15 cellular contexts compared by ENCODE assay signal in the genomic region with DNA sequence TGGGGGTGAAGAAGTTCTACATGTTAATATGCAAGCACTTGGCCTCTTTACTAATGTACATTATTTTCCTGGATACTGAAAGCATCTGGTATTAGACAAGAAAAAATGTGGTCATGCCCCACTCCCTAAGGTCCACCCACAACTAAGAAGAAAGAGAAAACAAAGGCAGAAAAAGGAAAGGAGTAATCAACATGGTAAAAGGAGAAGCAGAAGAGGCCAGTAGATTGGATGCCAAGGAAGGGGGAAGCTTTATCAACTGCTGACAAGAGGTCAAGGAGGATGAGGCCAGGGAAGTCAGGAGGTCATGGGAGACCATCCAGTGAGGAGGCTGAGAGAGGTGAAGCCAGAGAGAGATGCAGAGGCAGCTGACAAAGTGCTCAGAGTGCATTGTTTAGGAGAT.
A peak's percentile ranks its signal among the peaks of the same experiment; 100 is the strongest.
DNase-seq lines count a peak whose midpoint lies in the region; ATAC-seq, FAIRE-seq and TF ChIP-seq lines count a peak whose summit lies in the region.
"Had no signal": no experiment of that assay in that cellular context is flagged by ENCODE, and none has a peak within 500 bp of the region (broad histone marks: within the 10 kb centered on the region; RNA-seq: fewer than 3 reads in every experiment).

No MANE protein-coding gene starts in this region.

- peak overlapping the region; percentile 43 to 67 (median 57) for H3K4me2 ChIP-seq in BLaER1 treated with 17β-estradiol and CSF1 and Interleukin-3, amounts not matched to agents 10 nM and 100 nM

- no peak overlapping the region for H3K4me3 Mint-ChIP-seq in nephron progenitor cell
- H3K4me3 Mint-ChIP-seq: activated T-helper 17 cell treated with anti-CD3 and anti-CD28 coated beads, Interleukin-2, amount 50 U/mL, for 72 hours; CD8-positive, alpha-beta memory T cell had no signal

- H3K4me3 ChIP-seq in BLaER1 treated with 17β-estradiol and CSF1 and Interleukin-3, amounts not matched to agents 10 nM and 100 nM = no peak overlapping the region
- H3K4me3 ChIP-seq in adipocyte (ENCODE audit: low read length) = no peak overlapping the region
- H3K4me3 ChIP-seq: vagina had no signal

- peak overlapping the region in 6 of 11 experiments; percentile 6 to 48 (median 32); a peak in 6 of 22 replicates for H3K9ac ChIP-seq in BLaER1 treated with 17β-estradiol and CSF1 and Interleukin-3, amounts not matched to agents 10 nM and 100 nM
- no peak overlapping the region for H3K9ac ChIP-seq in adipocyte (ENCODE audit: low read length)

- peaks cover 45 to 82% (median 60%) of the 10 kb centered on the region in 10 experiments for H3K4me1 ChIP-seq in BLaER1 treated with 17β-estradiol and CSF1 and Interleukin-3, amounts not matched to agents 10 nM and 100 nM
- H3K4me1 ChIP-seq in adipocyte (ENCODE audit: control insufficient read depth, insufficient read depth, low read length) = peaks cover 25% of the 10 kb centered on the region

- H4K20me1 ChIP-seq in BLaER1 treated with 17β-estradiol and CSF1 and Interleukin-3, amounts not matched to agents 10 nM and 100 nM = no peaks in the 10 kb centered on the region

- no peak for TF ChIP-seq CTCF in nephron progenitor cell (IDR thresholded peaks at IDR 0.05)

- H3K27ac Mint-ChIP-seq in nephron progenitor cell = peak overlapping the region; percentile 24
- H3K27ac Mint-ChIP-seq: activated T-helper 17 cell treated with anti-CD3 and anti-CD28 coated beads, Interleukin-2, amount 50 U/mL, for 72 hours; progenitor cell of endocrine pancreas had no signal

- no peak for DNase-seq in HTR-8/SVneo (ENCODE audit: insufficient read length, low spot score)
- DNase-seq in adipocyte (ENCODE audit: low read depth) = peak; percentile 36
- peak; percentile 15 for DNase-seq in nephron progenitor cell
- DNase-seq in NCI-H2196 (lab: John Stamatoyannopoulos, UW; ENCODE audit: unreplicated experiment) = no peak
- no peak for DNase-seq in RPMI8226
- DNase-seq: NCI-H345; stimulated activated CD4-positive, alpha-beta T cell treated with anti-CD3 and anti-CD28 coated beads, Interleukin-2, amount 100 ng/mL, for 24 hours had no signal

- H3K27me3 Mint-ChIP-seq in nephron progenitor cell (ENCODE audit: low read depth, poor library complexity) = peaks cover 3% of the 10 kb centered on the region
- H3K27me3 Mint-ChIP-seq: activated T-helper 17 cell treated with anti-CD3 and anti-CD28 coated beads, Interleukin-2, amount 50 U/mL, for 72 hours; CD8-positive, alpha-beta memory T cell; progenitor cell of endocrine pancreas had no signal

- peaks cover 0 to 9% (median 0%) of the 10 kb centered on the region in 11 experiments; a peak in 4 of 22 replicates for H3K9me3 ChIP-seq in BLaER1 treated with 17β-estradiol and CSF1 and Interleukin-3, amounts not matched to agents 10 nM and 100 nM (replicated peaks in 1 of 11)
- H3K9me3 ChIP-seq in adipocyte (ENCODE audit: control insufficient read depth, low read length) = no peaks in the 10 kb centered on the region
- H3K9me3 ChIP-seq: vagina had no signal

- H3K4me1 Mint-ChIP-seq in nephron progenitor cell = peaks cover 55% of the 10 kb centered on the region

- H3K27me3 ChIP-seq in BLaER1 treated with 17β-estradiol and CSF1 and Interleukin-3, amounts not matched to agents 10 nM and 100 nM = no peaks in the 10 kb centered on the region
- H3K27me3 ChIP-seq in adipocyte (replicated peaks; ENCODE audit: control insufficient read depth, insufficient read depth, low read length) = no peaks in the 10 kb centered on the region
- H3K27me3 ChIP-seq: vagina had no signal

- H3K27ac ChIP-seq in BLaER1 treated with 17β-estradiol and CSF1 and Interleukin-3, amounts not matched to agents 10 nM and 100 nM = peak overlapping the region; percentile 50 to 78 (median 66); a peak in 21 of 22 replicates
- H3K27ac ChIP-seq: vagina had no signal

- H3K36me3 ChIP-seq in BLaER1 treated with 17β-estradiol and CSF1 and Interleukin-3, amounts not matched to agents 10 nM and 100 nM = 0 out of 22 replicates have a peak, but pooled peaks cover 0 to 5% (median 0%) of the 10 kb centered on the region in 11 experiments
- no peaks in the 10 kb centered on the region for H3K36me3 ChIP-seq in adipocyte (ENCODE audit: control insufficient read depth, insufficient read depth, low read length, severe bottlenecking)
- H3K36me3 ChIP-seq: vagina had no signal

- ATAC-seq in GM21526 (IDR thresholded peaks at IDR 0.05; ENCODE audit: low FRiP score, unreplicated experiment) = no peak
- no peak for ATAC-seq in HG02981 (IDR thresholded peaks at IDR 0.05; ENCODE audit: unreplicated experiment)
- ATAC-seq: activated T-helper 17 cell treated with anti-CD3 and anti-CD28 coated beads, Interleukin-2, amount 50 U/mL, for 72 hours had no signal

- H3K36me3 Mint-ChIP-seq in nephron progenitor cell (ENCODE audit: low read depth) = no peaks in the 10 kb centered on the region
- H3K36me3 Mint-ChIP-seq: CD8-positive, alpha-beta memory T cell had no signal

- FAIRE-seq in HTR-8/SVneo (lab: Jason Lieb, UNC) = peak; percentile 40
- FAIRE-seq: astrocyte had no signal

- H3K9me3 Mint-ChIP-seq in nephron progenitor cell = no peaks in the 10 kb centered on the region
- H3K9me3 Mint-ChIP-seq: activated T-helper 17 cell treated with anti-CD3 and anti-CD28 coated beads, Interleukin-2, amount 50 U/mL, for 72 hours; CD8-positive, alpha-beta memory T cell had no signal

Comparison
In these comparisons a context has a peak if more than half of its experiments do, and no peak if none do; other contexts are left out.
1. DNase-seq: peak in adipocyte (single experiment) and nephron progenitor cell (single experiment); none in HTR-8/SVneo (single experiment), NCI-H2196 (single experiment) and RPMI8226 (single experiment).